30 cellular contexts compared by ENCODE assay signal in the genomic region with DNA sequence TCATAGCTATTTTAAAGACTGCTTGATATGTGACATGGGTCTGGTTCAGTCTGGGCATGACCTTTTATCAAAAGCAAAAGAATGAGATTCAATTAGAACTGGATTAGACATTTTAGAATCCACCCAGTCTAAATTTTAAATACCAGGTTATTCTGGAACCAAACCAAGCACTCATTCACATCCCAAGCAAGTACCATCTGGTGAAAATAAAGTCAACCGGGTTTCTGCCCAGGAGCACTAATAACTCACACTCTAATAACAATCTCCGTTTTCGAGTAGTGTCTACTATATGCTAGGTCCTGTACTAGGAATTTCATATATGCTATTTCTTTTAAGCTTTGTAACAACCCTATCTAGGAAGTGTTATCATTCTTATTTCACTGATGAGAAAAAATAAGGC.
"Had no signal": no experiment of that assay in that cellular context is flagged by ENCODE, and none has a peak within 500 bp of the region (broad histone marks: within the 10 kb centered on the region; RNA-seq: fewer than 3 reads in every experiment).

No MANE protein-coding gene starts in this region.

- DNase-seq: activated CD4-positive, alpha-beta T cell treated with anti-CD3 and anti-CD28 coated beads, Interleukin-2, amount 50 U/mL, for 1 hour; activated CD8-positive, alpha-beta memory T cell treated with anti-CD3 and anti-CD28 coated beads, Interleukin-2, amount 50 U/mL, for 4 hours; activated effector memory CD4-positive, alpha-beta T cell treated with anti-CD3 and anti-CD28 coated beads, Interleukin-2, amount 50 U/mL, for 16 hours; activated naive CD4-positive, alpha-beta T cell; activated T-cell treated with anti-CD3 and anti-CD28 coated beads for 4 hours; activated T-cell treated with anti-CD3 and anti-CD28 coated beads, Interleukin-2, amount 50 U/mL, for 4 hours; anterior cingulate cortex; caudate nucleus; colonic mucosa; Kasumi-1; KG1; MG63; NCI-H1048; NCI-H1105 treated with DMSO at 0.1 percent for 48 hours; NCI-H1436 treated with DMSO at 0.1 percent for 48 hours; NCI-H1694 treated with DMSO at 0.1 percent for 48 hours; NCI-H2029; NCI-H345; NCI-H524 treated with DMSO at 0.1 percent for 48 hours; NK-92 treated with Interleukin-12 subunit alpha and Interleukin-12 subunit beta, amount 100 ng/mL, for 24 hours; PC-3; Peyer's patch; RPMI8226; SHP77 treated with DMSO at 0.1 percent for 48 hours; SK-N-SH had no signal

- H3K36me3 ChIP-seq: colonic mucosa had no signal

- H3K27ac Mint-ChIP-seq: activated naive CD4-positive, alpha-beta T cell treated with anti-CD3 and anti-CD28 coated beads, Interleukin-2, amount 50 U/mL, for 24 hours; brain; T-helper 1 cell treated with Interleukin-12 subunit alpha and Interleukin-12 subunit beta and Interleukin-4 antibody, amounts not matched to agents 30 μg/mL and 1 μg/mL, for 36 hours; T-helper 2 cell treated with Interferon-gamma antibody and Interleukin-4, amounts not matched to agents 5 μg/mL and 100 μg/mL, for 36 hours had no signal

- H3K4me1 Mint-ChIP-seq: activated naive CD4-positive, alpha-beta T cell treated with anti-CD3 and anti-CD28 coated beads, Interleukin-2, amount 50 U/mL, for 24 hours had no signal

- H3K27me3 ChIP-seq: colonic mucosa, MG63, Peyer's patch, SJSA1 had no signal

- H3K4me1 ChIP-seq: colonic mucosa, Peyer's patch, SJSA1 had no signal

- H3K4me3 ChIP-seq: colonic mucosa, MG63, Peyer's patch, SJSA1 had no signal

- H3K4me3 Mint-ChIP-seq: activated naive CD4-positive, alpha-beta T cell treated with anti-CD3 and anti-CD28 coated beads, Interleukin-2, amount 50 U/mL, for 24 hours; activated T-cell treated with anti-CD3 and anti-CD28 coated beads, Interleukin-2, amount 50 U/mL, for 4 hours; brain; T-helper 1 cell treated with Interleukin-12 subunit alpha and Interleukin-12 subunit beta and Interleukin-4 antibody, amounts not matched to agents 30 μg/mL and 1 μg/mL, for 36 hours; T-helper 2 cell treated with Interferon-gamma antibody and Interleukin-4, amounts not matched to agents 5 μg/mL and 100 μg/mL, for 36 hours had no signal

- H3K9me3 Mint-ChIP-seq: activated naive CD4-positive, alpha-beta T cell treated with anti-CD3 and anti-CD28 coated beads, Interleukin-2, amount 50 U/mL, for 24 hours; activated T-cell treated with anti-CD3 and anti-CD28 coated beads, Interleukin-2, amount 50 U/mL, for 4 hours; brain; T-helper 1 cell treated with Interleukin-12 subunit alpha and Interleukin-12 subunit beta and Interleukin-4 antibody, amounts not matched to agents 30 μg/mL and 1 μg/mL, for 36 hours; T-helper 2 cell treated with Interferon-gamma antibody and Interleukin-4, amounts not matched to agents 5 μg/mL and 100 μg/mL, for 36 hours had no signal

- H3K27me3 Mint-ChIP-seq: activated naive CD4-positive, alpha-beta T cell treated with anti-CD3 and anti-CD28 coated beads, Interleukin-2, amount 50 U/mL, for 24 hours; brain had no signal

- H3K27ac ChIP-seq: colonic mucosa, Peyer's patch, SJSA1 had no signal

- H3K9me3 ChIP-seq: colonic mucosa, MG63, Peyer's patch, SJSA1, SK-N-SH had no signal

- ATAC-seq: activated T-cell treated with anti-CD3 and anti-CD28 coated beads, Interleukin-2, amount 50 U/mL, for 4 hours; PC-3 had no signal
